In genomic region chr2:207746131-207746530, GRCh38 we compare ENCODE assay signal across 8 cellular contexts. TPM values are rescaled to one million over a fixed set of nuclear protein-coding genes. Genes with fewer than 3 reads are reported as not detected.
DNase-seq lines count a peak whose midpoint lies in the region; ATAC-seq, FAIRE-seq and TF ChIP-seq lines count a peak whose summit lies in the region.

No MANE protein-coding gene starts in this region.

- H3K27ac ChIP-seq in GM23248 (no peak overlapping the region), body of pancreas (no peak overlapping the region)

- TF ChIP-seq POLR2A in body of pancreas (IDR thresholded peaks at IDR 0.05) = no peak

- intact Hi-C loops in body of pancreas (cut with DNase I) = loop anchor here (10.0 kb wide), 1 partner anchor 289 kb away; no protein-coding TSS in a partner anchor

- H3K9me3 ChIP-seq in GM23248 (ENCODE audit: low read depth) (no peaks in the 10 kb centered on the region), body of pancreas (no peaks in the 10 kb centered on the region)

- H3F3A ChIP-seq in GM23248 (ENCODE audit: insufficient read depth) = no peaks in the 10 kb centered on the region

- H3K79me2 ChIP-seq in GM23248 (ENCODE audit: insufficient read depth) = no peaks in the 10 kb centered on the region

- ATAC-seq in body of pancreas = peak; percentile 78

- in situ Hi-C loops in GM23248 (cut with MboI) = loop anchor here (10.0 kb wide), 2 partner anchors 289 to 319 kb away; no protein-coding TSS in a partner anchor

- peak; percentile 55 to 94 (median 88) for TF ChIP-seq CTCF in body of pancreas (IDR thresholded peaks at IDR 0.05)

- no peaks in the 10 kb centered on the region for H4K20me1 ChIP-seq in GM23248 (ENCODE audit: insufficient read depth)

- H2AFZ ChIP-seq in GM23248 = no peak overlapping the region

- WGBS in GM23248 (ENCODE audit: low coverage in 1 of 2, low lambda C conversion rate in 2 of 2, missing lambda C conversion rate in 2 of 2), 2 experiments = 73 to 90% methylated on average over 1 of the region's 1 CpG
- WGBS in body of pancreas, 2 donors = 11 to 46% methylated on average over 1 of the region's 1 CpG

- H3K36me3 ChIP-seq in GM23248 (ENCODE audit: low read depth) (peaks cover 10% of the 10 kb centered on the region), body of pancreas (replicated peaks in 1 of 2; ENCODE audit: insufficient read depth in 1 of 2, low read depth in 2 of 2) (peaks cover 0 to 2% of the 10 kb centered on the region in 2 donors)

- no peak overlapping the region for H3K9ac ChIP-seq in GM23248

- no peak overlapping the region for H3K4me2 ChIP-seq in GM23248 (ENCODE audit: unreplicated experiment)

- FAIRE-seq in RCC 7860 (lab: Jason Lieb, UNC) = no peak

- H3K4me1 ChIP-seq in GM23248 (ENCODE audit: insufficient read depth) (no peaks in the 10 kb centered on the region), body of pancreas (peaks cover 47% of the 10 kb centered on the region)

- no peaks in the 10 kb centered on the region for H3K9me2 ChIP-seq in GM23248 (ENCODE audit: insufficient read depth)

- peak; percentile 25 for DNase-seq in activated naive CD4-positive, alpha-beta T cell treated with Interleukin-2 at 50 U/mL for 16 hours
- DNase-seq in activated naive CD4-positive, alpha-beta T cell (lab: John Stamatoyannopoulos, UW) = no peak
- DNase-seq in GM23248 = peak; percentile 85
- DNase-seq in Kasumi-1 (lab: John Stamatoyannopoulos, UW) = peak; percentile 51 to 52
- peak; percentile 59 for DNase-seq in RCC 7860 (ENCODE audit: low spot score)
- DNase-seq in body of pancreas = peak; percentile 56 to 70 (median 66)
- DNase-seq in iris pigment epithelial cell (ENCODE audit: low read depth) = peak; percentile 77
- DNase-seq in stimulated activated CD4-positive, alpha-beta T cell treated with anti-CD3 and anti-CD28 coated beads, Interleukin-15, amount 100 ng/mL, for 24 hours = peak; percentile 46

- no peak overlapping the region for H3K4me3 ChIP-seq in GM23248
- H3K4me3 ChIP-seq in body of pancreas = no peak overlapping the region

- H3K27me3 ChIP-seq in GM23248 (replicated peaks; ENCODE audit: insufficient read depth) (no peaks in the 10 kb centered on the region), body of pancreas (no peaks in the 10 kb centered on the region)

RNA-seq across cellular contexts. Expression of gene FZD5, which starts 23.6 kb away (rescaled TPM):
- total RNA-seq in GM23248 (2014; rRNA removed; shearing (Covaris generic)) = under 0.01 and 0.13 TPM in 2 replicates
- 0.13 and 0.15 TPM in 2 replicates for polyA plus RNA-seq in GM23248 (2016; fragmentation: Nextera tagmentation; extraction: Ambion mirVana)
- 10 to 100 TPM; 26.7 to 27.5 TPM for total RNA-seq in body of pancreas

RNA-seq across cellular contexts. Expression of gene CCNYL1, which starts 34.7 kb away (rescaled TPM):
- total RNA-seq in GM23248 (2014; rRNA removed; shearing (Covaris generic)) = 12.5 and 14.9 TPM in 2 replicates
- 12.7 and 16.4 TPM in 2 replicates for polyA plus RNA-seq in GM23248 (2016; fragmentation: Nextera tagmentation; extraction: Ambion mirVana)
- 10 to 100 TPM; 14.5 to 14.8 TPM for total RNA-seq in body of pancreas

Comparison
In these comparisons a context has a peak if more than half of its experiments do, and no peak if none do; other contexts are left out.
1. DNase-seq: peak in activated naive CD4-positive, alpha-beta T cell treated with Interleukin-2 at 50 U/mL for 16 hours (single experiment), GM23248 (single experiment), Kasumi-1 (2 of 2), RCC 7860 (single experiment), body of pancreas (4 of 4), iris pigment epithelial cell (single experiment) and stimulated activated CD4-positive, alpha-beta T cell treated with anti-CD3 and anti-CD28 coated beads, Interleukin-15, amount 100 ng/mL, for 24 hours (single experiment); none in activated naive CD4-positive, alpha-beta T cell (0 of 4).
2. RNA of gene FZD5, which starts 23.6 kb away (total RNA-seq): 26.7 to 27.5 TPM in body of pancreas; under 0.01 to 0.13 TPM in GM23248; every median in the first group is over 10 times any median in the second.